ENCODE assay signal across 16 cellular contexts in the genomic region with DNA sequence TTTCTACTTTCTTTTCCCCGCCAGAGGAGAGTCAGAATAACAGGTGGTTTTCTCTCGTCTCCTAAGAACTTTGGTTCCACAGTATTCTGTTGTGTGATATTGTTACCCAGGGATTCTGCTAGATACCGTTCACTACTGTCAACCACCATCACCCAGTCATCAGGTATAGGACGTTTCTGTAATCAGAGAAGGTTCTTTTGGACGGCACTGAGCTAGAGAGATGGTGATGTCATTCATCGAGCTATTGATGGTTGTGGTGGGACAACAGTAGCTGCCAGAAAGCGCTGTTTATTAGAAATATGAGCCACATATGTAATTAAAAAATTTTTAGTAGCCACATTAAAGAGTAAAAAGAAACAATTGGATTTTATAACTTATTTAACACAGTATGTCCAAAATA. TPM values are rescaled to one million over a fixed set of nuclear protein-coding genes. Genes with fewer than 3 reads are reported as not detected.
A peak's percentile ranks its signal among the peaks of the same experiment; 100 is the strongest.
DNase-seq lines count a peak whose midpoint lies in the region; ATAC-seq, FAIRE-seq and TF ChIP-seq lines count a peak whose summit lies in the region.
"Had no signal": no experiment of that assay in that cellular context is flagged by ENCODE, and none has a peak within 500 bp of the region (broad histone marks: within the 10 kb centered on the region; RNA-seq: fewer than 3 reads in every experiment).

No MANE protein-coding gene starts in this region.

- no peak for TF ChIP-seq RAD21 in HepG2 (CRISPR knock-in tag; IDR thresholded peaks at IDR 0.05)

- POLR2A ChIA-PET in HepG2 (lab: Yijun Ruan, JAX), result no interaction called here

- intact Hi-C loops in HepG2 (cut with micrococcal nuclease; ENCODE audit: unreplicated experiment) (no loop called here), right lobe of liver (cut with DNase I) (no loop called here)

- no peak overlapping the region for H2AK5ac ChIP-seq in trophoblast cell (ENCODE audit: low read length)

- no peaks in the 10 kb centered on the region for H3K27me3 ChIP-seq in HepG2 (ENCODE audit: control insufficient read depth in 1 of 2, insufficient read depth in 2 of 2, low read length in 2 of 2)
- no peaks in the 10 kb centered on the region for H3K27me3 ChIP-seq in right lobe of liver
- no peaks in the 10 kb centered on the region for H3K27me3 ChIP-seq in trophoblast cell (ENCODE audit: insufficient read depth, low read length)

- H4K12ac ChIP-seq in trophoblast cell (ENCODE audit: low read depth, low read length), result no peak overlapping the region

- DNase-seq in HepG2 (ENCODE audit: low spot score) (no peak), right lobe of liver (no peak), NCI-H2107 treated with DMSO at 0.1 percent for 48 hours (lab: John Stamatoyannopoulos, UW; ENCODE audit: unreplicated experiment) (peak; percentile 82), trophoblast cell (no peak), GM12891 (ENCODE audit: insufficient read length, low spot score) (no peak), coronary artery (ENCODE audit: low spot score) (no peak)
- DNase-seq: ACHN; AML-193; Caco-2; CD4-positive, alpha-beta T cell; DMS79; GDM1; H9 had no signal

- H3K14ac ChIP-seq in trophoblast cell (ENCODE audit: low read length), result no peak overlapping the region

- no peak for ATAC-seq in HepG2
- no peak for ATAC-seq in right lobe of liver

- H2AFZ ChIP-seq in HepG2 (ENCODE audit: low read length) (no peak overlapping the region), trophoblast cell (ENCODE audit: insufficient read depth, low read length, poor library complexity) (no peak overlapping the region)

- TF ChIP-seq POLR2A in HepG2 (IDR thresholded peaks at IDR 0.05; ENCODE audit: insufficient read depth in 1 of 2, low read depth in 2 of 2, low read length in 2 of 2) (no peak), right lobe of liver (IDR thresholded peaks at IDR 0.05) (no peak), GM12891 (IDR thresholded peaks at IDR 0.05; ENCODE audit: low read depth, low read length) (no peak)

- no peaks in the 10 kb centered on the region; the same call in 1 of the 2 replicates for H4K20me1 ChIP-seq in HepG2 (ENCODE audit: insufficient read depth, low read length)

- H3K9me3 ChIP-seq in HepG2 (ENCODE audit: low read length) (no peaks in the 10 kb centered on the region), right lobe of liver (no peaks in the 10 kb centered on the region), trophoblast cell (ENCODE audit: insufficient read depth, low read depth, low read length) (no peaks in the 10 kb centered on the region)
- H3K9me3 ChIP-seq: Caco-2 had no signal

- H3K36me3 ChIP-seq in HepG2 (replicated peaks in 1 of 2; ENCODE audit: control insufficient read depth in 1 of 2, insufficient read depth in 2 of 2, low read length in 2 of 2), result no peaks in the 10 kb centered on the region
- no peaks in the 10 kb centered on the region for H3K36me3 ChIP-seq in right lobe of liver
- peaks cover 1 to 3% of the 10 kb centered on the region in 2 experiments for H3K36me3 ChIP-seq in trophoblast cell (ENCODE audit: control insufficient read depth in 1 of 2, insufficient read depth in 2 of 2, low read length in 2 of 2)

- H3K9ac ChIP-seq in HepG2 (ENCODE audit: insufficient read depth, low read depth, low read length) (no peak overlapping the region), trophoblast cell (ENCODE audit: low read length) (no peak overlapping the region)

- H3K79me2 ChIP-seq in HepG2 (ENCODE audit: insufficient read depth, low read length) (peaks cover 25% of the 10 kb centered on the region), trophoblast cell (ENCODE audit: control insufficient read depth, insufficient read depth, low read length, poor library complexity) (no peaks in the 10 kb centered on the region)

- H3K18ac ChIP-seq in trophoblast cell (ENCODE audit: low read length), result no peak overlapping the region

- 97% methylated on average over 7 of the region's 7 CpGs for whole genome bisulfite sequencing in HepG2 (ENCODE audit: low lambda C conversion rate)
- 93% methylated on average over 7 of the region's 7 CpGs for WGBS in right lobe of liver (ENCODE audit: insufficient coverage, low coverage, low lambda C conversion rate, missing lambda C conversion rate)
- no CpG with 5 or more reads among the region's 7 CpGs for WGBS in trophoblast cell (ENCODE audit: extremely low coverage, insufficient coverage, insufficient read length)

- peak overlapping the region; percentile 55 for H3K4ac ChIP-seq in trophoblast cell (ENCODE audit: low read depth, low read length)

- H2BK12ac ChIP-seq in trophoblast cell (ENCODE audit: low read length), result no peak overlapping the region

- peaks cover 20% of the 10 kb centered on the region for H3K4me1 ChIP-seq in HepG2 (ENCODE audit: insufficient read depth, low read length)
- H3K4me1 ChIP-seq in right lobe of liver, result peaks cover 0 to 3% (median 0%) of the 10 kb centered on the region in 4 donors
- peaks cover 3 to 7% of the 10 kb centered on the region in 2 experiments for H3K4me1 ChIP-seq in trophoblast cell (ENCODE audit: control insufficient read depth in 1 of 2, insufficient read depth in 2 of 2, low read length in 2 of 2)

- TF ChIP-seq CTCF in HepG2 (CRISPR knock-in tag; IDR thresholded peaks at IDR 0.05) (no peak), right lobe of liver (IDR thresholded peaks at IDR 0.05) (no peak), coronary artery (IDR thresholded peaks at IDR 0.05) (no peak)

- H3K27ac ChIP-seq in HepG2 (ENCODE audit: extremely low read length, insufficient read depth, low read length) (no peak overlapping the region), right lobe of liver (no peak overlapping the region), trophoblast cell (ENCODE audit: low read depth, low read length) (no peak overlapping the region), coronary artery (no peak overlapping the region)
- H3K27ac ChIP-seq: C4-2B had no signal

- CTCF ChIA-PET in HepG2 (lab: Yijun Ruan, JAX; ENCODE audit: low intra/inter-chr PET ratio, low total read pairs), result no interaction called here

- H2BK5ac ChIP-seq in trophoblast cell (ENCODE audit: low read depth, low read length, poor library complexity), result no peak overlapping the region

- no peak overlapping the region for H4K8ac ChIP-seq in trophoblast cell (ENCODE audit: low read depth, low read length)

- H3K79me1 ChIP-seq in trophoblast cell (ENCODE audit: low read length), result peaks cover 3% of the 10 kb centered on the region

- H4K91ac ChIP-seq in trophoblast cell (ENCODE audit: low read depth, low read length), result no peak overlapping the region

- H3K4me3 ChIP-seq in HepG2 (replicated peaks in 1 of 3; ENCODE audit: insufficient read depth in 1 of 3, low read depth in 2 of 3, low read length in 3 of 3), result no peak overlapping the region
- H3K4me3 ChIP-seq in right lobe of liver, result no peak overlapping the region
- H3K4me3 ChIP-seq in trophoblast cell (ENCODE audit: low read depth, low read length), result no peak overlapping the region
- no peak overlapping the region for H3K4me3 ChIP-seq in coronary artery

- in situ Hi-C loops in HepG2 (cut with HindIII; ENCODE audit: extremely low pct_ligation_motif_present, low pct_unique_long_range_greater_than_20kb), result no loop called here

- H3K4me2 ChIP-seq in HepG2 (ENCODE audit: low read depth, low read length) (no peak overlapping the region), trophoblast cell (ENCODE audit: low read length) (no peak overlapping the region)

- FAIRE-seq in HepG2 (lab: Jason Lieb, UNC), result no peak
- FAIRE-seq in GM12891 (lab: Jason Lieb, UNC), result no peak
- FAIRE-seq: D721Med, H1 had no signal

- no peak overlapping the region for H3K23ac ChIP-seq in trophoblast cell (ENCODE audit: low read length)

- TF ChIP-seq EP300 in HepG2 (IDR thresholded peaks at IDR 0.05; ENCODE audit: low read depth in 2 of 2, low read length in 2 of 2) (no peak), HepG2 (CRISPR knock-in tag; IDR thresholded peaks at IDR 0.05; ENCODE audit: borderline replicate concordance) (no peak)

- BruUV-seq in HepG2 (replicated peaks; lab: Mats Ljungman, UMichigan), result no TSS peak

- no peak overlapping the region for H2BK120ac ChIP-seq in trophoblast cell (ENCODE audit: insufficient read depth, low read length, poor library complexity)

RNA-seq across cellular contexts. Expression of gene ERC1, which starts 17.0 kb away (rescaled TPM):
- total RNA-seq in HepG2 (2016; rRNA removed; fragmentation: Illumina TruSeq; extraction: Trizol), result 12.4 and 15.7 TPM in 2 replicates
- 67.4 and 70.8 TPM in 2 replicates for total RNA-seq in HepG2 (2016; cell fraction: cytosol; rRNA removed; fragmentation: Illumina TruSeq; extraction: Trizol; ENCODE audit: low read depth)
- 11.4 and 12.5 TPM in 2 replicates for total RNA-seq in HepG2 (2016; cell fraction: insoluble cytoplasmic fraction; rRNA removed; fragmentation: Illumina TruSeq; extraction: Trizol)
- total RNA-seq in HepG2 (2016; cell fraction: membrane; rRNA removed; fragmentation: Illumina TruSeq; extraction: Trizol), result 24.5 and 36.7 TPM in 2 replicates
- total RNA-seq in HepG2 (2016; cell fraction: nucleus; rRNA removed; fragmentation: Illumina TruSeq; extraction: Trizol), result 32.3 and 40.1 TPM in 2 replicates
- polyA plus RNA-seq in HepG2 (2011; rRNA removed), result 5.9 and 6.1 TPM in 2 replicates
- polyA plus RNA-seq in HepG2 (2011; cell fraction: cytosol; rRNA removed), result 4.2 and 9.0 TPM in 2 replicates
- polyA plus RNA-seq in HepG2 (2011; cell fraction: nucleus; rRNA removed), result 7.3 and 8.7 TPM in 2 replicates
- polyA plus RNA-seq in HepG2 (2012), result 6.7 and 6.9 TPM in 2 replicates
- 0.28 TPM in 2 replicates for polyA plus RNA-seq in HepG2 (2016; cell fraction: cytosol; fragmentation: Illumina TruSeq; extraction: Trizol; ENCODE audit: low read depth)
- 5.7 and 6.9 TPM in 2 replicates for polyA plus RNA-seq in HepG2 (2016; cell fraction: insoluble cytoplasmic fraction; fragmentation: Illumina TruSeq; extraction: Trizol; ENCODE audit: low read depth)
- 0.73 and 0.94 TPM in 2 replicates for polyA plus RNA-seq in HepG2 (2016; cell fraction: membrane; fragmentation: Illumina TruSeq; extraction: Trizol; ENCODE audit: low read depth)
- polyA plus RNA-seq in HepG2 (2016; cell fraction: nucleus; fragmentation: Illumina TruSeq; extraction: Trizol; ENCODE audit: insufficient read depth, low read depth), result 6.6 and 8.8 TPM in 2 replicates
- 59.0 and 129 TPM in 2 replicates for polyA minus RNA-seq in HepG2 (2011; rRNA and poly(A)+ RNA removed; ENCODE audit: low replicate concordance)
- polyA minus RNA-seq in HepG2 (2011; cell fraction: cytosol; rRNA and poly(A)+ RNA removed), result 11.0 and 12.8 TPM in 2 replicates
- 61.9 and 68.1 TPM in 2 replicates for polyA minus RNA-seq in HepG2 (2011; cell fraction: nucleus; rRNA and poly(A)+ RNA removed)
- 10 to 100 TPM; 24.8 to 30.8 (median 28.6) TPM for total RNA-seq in right lobe of liver
- 21.3 and 22.4 TPM in 2 replicates for polyA plus RNA-seq in trophoblast cell (2013)
- polyA plus RNA-seq in GM12891 (2012; ENCODE audit: low read depth, missing spikeins), result 0.39 TPM

RNA-seq across cellular contexts. Expression of gene RAD52, which starts 58.5 kb away (rescaled TPM):
- total RNA-seq in HepG2 (2016; rRNA removed; fragmentation: Illumina TruSeq; extraction: Trizol), result 13.5 and 19.9 TPM in 2 replicates
- total RNA-seq in HepG2 (2016; cell fraction: cytosol; rRNA removed; fragmentation: Illumina TruSeq; extraction: Trizol; ENCODE audit: low read depth), result 5.1 and 5.9 TPM in 2 replicates
- 13.9 and 16.5 TPM in 2 replicates for total RNA-seq in HepG2 (2016; cell fraction: insoluble cytoplasmic fraction; rRNA removed; fragmentation: Illumina TruSeq; extraction: Trizol)
- total RNA-seq in HepG2 (2016; cell fraction: membrane; rRNA removed; fragmentation: Illumina TruSeq; extraction: Trizol), result 5.2 and 6.8 TPM in 2 replicates
- 21.3 and 29.5 TPM in 2 replicates for total RNA-seq in HepG2 (2016; cell fraction: nucleus; rRNA removed; fragmentation: Illumina TruSeq; extraction: Trizol)
- 13.2 and 14.3 TPM in 2 replicates for polyA plus RNA-seq in HepG2 (2011; rRNA removed)
- 7.3 and 7.4 TPM in 2 replicates for polyA plus RNA-seq in HepG2 (2011; cell fraction: cytosol; rRNA removed)
- polyA plus RNA-seq in HepG2 (2011; cell fraction: nucleus; rRNA removed), result 48.1 and 50.8 TPM in 2 replicates
- 9.3 and 10.2 TPM in 2 replicates for polyA plus RNA-seq in HepG2 (2012)
- 1.2 and 1.3 TPM in 2 replicates for polyA plus RNA-seq in HepG2 (2016; cell fraction: cytosol; fragmentation: Illumina TruSeq; extraction: Trizol; ENCODE audit: low read depth)
- 8.1 and 8.7 TPM in 2 replicates for polyA plus RNA-seq in HepG2 (2016; cell fraction: insoluble cytoplasmic fraction; fragmentation: Illumina TruSeq; extraction: Trizol; ENCODE audit: low read depth)
- 2.7 and 3.2 TPM in 2 replicates for polyA plus RNA-seq in HepG2 (2016; cell fraction: membrane; fragmentation: Illumina TruSeq; extraction: Trizol; ENCODE audit: low read depth)
- 56.7 and 60.3 TPM in 2 replicates for polyA plus RNA-seq in HepG2 (2016; cell fraction: nucleus; fragmentation: Illumina TruSeq; extraction: Trizol; ENCODE audit: insufficient read depth, low read depth)
- 26.0 and 29.8 TPM in 2 replicates for polyA minus RNA-seq in HepG2 (2011; rRNA and poly(A)+ RNA removed; ENCODE audit: low replicate concordance)
- polyA minus RNA-seq in HepG2 (2011; cell fraction: cytosol; rRNA and poly(A)+ RNA removed), result 10.0 and 12.0 TPM in 2 replicates
- 33.7 and 37.0 TPM in 2 replicates for polyA minus RNA-seq in HepG2 (2011; cell fraction: nucleus; rRNA and poly(A)+ RNA removed)
- total RNA-seq in right lobe of liver, result 10 to 100 TPM in 1 of 6 experiments, 1 to 10 TPM in 5; 5.6 to 10.5 (median 8.5) TPM
- 7.8 and 8.2 TPM in 2 replicates for polyA plus RNA-seq in trophoblast cell (2013)
- 3.3 TPM for polyA plus RNA-seq in GM12891 (2012; ENCODE audit: low read depth, missing spikeins)
